8 cellular contexts compared by ENCODE assay signal in genomic region chr19:35748106-35749020, GRCh38. TPM values are rescaled to one million over a fixed set of nuclear protein-coding genes. Genes with fewer than 3 reads are reported as not detected.
DNase-seq lines count a peak whose midpoint lies in the region; TF ChIP-seq lines count a peak whose summit lies in the region.

LIN37 (plus strand) TSS chr19:35748576; CDS start chr19:35748725, 149 bp downstream.

- in situ Hi-C loops in HAP-1 (cut with MboI; ENCODE audit: low sequenced_read_pairs), result no loop called here

- H3K9ac ChIP-seq in ES-I3 (ENCODE audit: low read depth, low read length), result peak within 1 kb of the TSS; percentile 69
- peak within 1 kb of the TSS; percentile 69 for H3K9ac ChIP-seq in MM.1S (ENCODE audit: low read length)
- H3K9ac ChIP-seq in neural cell (ENCODE audit: low read length), result peak within 1 kb of the TSS; percentile 79

- TF ChIP-seq EP300 in neural cell (conservative IDR thresholded peaks at IDR 0.05; ENCODE audit: poor library complexity, severe bottlenecking) (no peak), stomach (IDR thresholded peaks at IDR 0.05) (no peak)

- H2AFZ ChIP-seq in MM.1S (ENCODE audit: low read length) (peak within 1 kb of the TSS; percentile 91), neural cell (ENCODE audit: low read depth, low read length) (peak within 1 kb of the TSS; percentile 80)

- H3F3A ChIP-seq in MM.1S (ENCODE audit: insufficient read depth, low read length), result peaks cover 4% of the 10 kb centered on the region; the same call in 1 of the 2 replicates
- H3F3A ChIP-seq in neural cell (ENCODE audit: insufficient read depth, low read length, poor library complexity, severe bottlenecking), result no peaks in the 10 kb centered on the region

- H3K27ac ChIP-seq in MM.1S (ENCODE audit: low read length), result no peak within 1 kb of the TSS
- peak within 1 kb of the TSS; percentile 65 for H3K27ac ChIP-seq in neural cell (ENCODE audit: low read length)
- peak within 1 kb of the TSS; percentile 74 to 88 (median 86) for H3K27ac ChIP-seq in stomach

- intact Hi-C loops in stomach (cut with DNase I; ENCODE audit: low total_unique reads), result no loop called here

- DNase-seq in HAP-1 (ENCODE audit: low spot score in 2 of 2), result peak; percentile 98 to 99
- DNase-seq in MM.1S, result peak; percentile 99
- DNase-seq in SIG-M5 (lab: John Stamatoyannopoulos, UW), result peak; percentile 94
- DNase-seq in activated gamma-delta T cell treated with Interleukin-2 at 50 U/mL for 16 hours, result peak; percentile 98
- peak; percentile 100 for DNase-seq in fibroblast of villous mesenchyme (ENCODE audit: low read depth)
- peak; percentile 99 for DNase-seq in stomach

- H3K27me3 ChIP-seq in HAP-1 (ENCODE audit: low read depth) (no peaks in the 10 kb centered on the region), MM.1S (replicated peaks; ENCODE audit: insufficient read depth, low read length) (no peaks in the 10 kb centered on the region), neural cell (ENCODE audit: insufficient read depth, low read depth, low read length) (no peaks in the 10 kb centered on the region), stomach (no peaks in the 10 kb centered on the region)

- H3K9me3 ChIP-seq in ES-I3 (ENCODE audit: control insufficient read depth, insufficient read depth, low read length) (peaks cover 3% of the 10 kb centered on the region; the same call in 1 of the 2 replicates), HAP-1 (no peaks in the 10 kb centered on the region), MM.1S (replicated peaks; ENCODE audit: insufficient read depth, low read length) (no peaks in the 10 kb centered on the region), neural cell (ENCODE audit: low read length) (no peaks in the 10 kb centered on the region), stomach (no peaks in the 10 kb centered on the region)

- H3K79me2 ChIP-seq in MM.1S (ENCODE audit: low read length) (peaks cover 40% of the 10 kb centered on the region), neural cell (replicated peaks; ENCODE audit: insufficient read depth, low read length) (peaks cover 22% of the 10 kb centered on the region)

- H3K4me2 ChIP-seq in MM.1S (ENCODE audit: low read depth, low read length) (peak within 1 kb of the TSS; percentile 81), neural cell (ENCODE audit: low read length) (peak within 1 kb of the TSS; percentile 54)

- H3K4me3 ChIP-seq in HAP-1, result peak within 1 kb of the TSS; percentile 78
- peak within 1 kb of the TSS; percentile 87 for H3K4me3 ChIP-seq in MM.1S (ENCODE audit: low read length)
- H3K4me3 ChIP-seq in fibroblast of villous mesenchyme (ENCODE audit: low read depth, low read length), result peak within 1 kb of the TSS; percentile 100
- peak within 1 kb of the TSS; percentile 87 for H3K4me3 ChIP-seq in neural cell (ENCODE audit: low read length)
- peak within 1 kb of the TSS; percentile 81 to 97 (median 90) for H3K4me3 ChIP-seq in stomach

- H4K20me1 ChIP-seq in MM.1S (ENCODE audit: insufficient read depth, low read length), result no peaks in the 10 kb centered on the region
- no peaks in the 10 kb centered on the region for H4K20me1 ChIP-seq in neural cell (ENCODE audit: insufficient read depth)

- TF ChIP-seq RAD21 in neural cell (conservative IDR thresholded peaks at IDR 0.05), result no peak

- H3K9me2 ChIP-seq in MM.1S (replicated peaks; ENCODE audit: insufficient read depth, low read length) (no peaks in the 10 kb centered on the region), neural cell (ENCODE audit: insufficient read depth, low read length) (no peaks in the 10 kb centered on the region)

- 0 to 1% (median 0%) methylated on average over 44 to 45 of the region's 45 CpGs for WGBS in stomach, 5 donors

- H3K36me3 ChIP-seq in ES-I3 (ENCODE audit: insufficient read depth, low read length), result no peaks in the 10 kb centered on the region
- H3K36me3 ChIP-seq in HAP-1 (replicated peaks), result peaks cover 4% of the 10 kb centered on the region
- no peaks in the 10 kb centered on the region for H3K36me3 ChIP-seq in MM.1S (replicated peaks; ENCODE audit: insufficient read depth, low read length)
- H3K36me3 ChIP-seq in neural cell (ENCODE audit: insufficient read depth, low read length), result no peaks in the 10 kb centered on the region
- H3K36me3 ChIP-seq in stomach, result peaks cover 9 to 25% (median 21%) of the 10 kb centered on the region in 4 donors

- H3K4me1 ChIP-seq in ES-I3 (ENCODE audit: insufficient read depth, low read length), result 0 out of 2 replicates have a peak, but pooled peaks cover 3% of the 10 kb centered on the region
- peaks cover 7% of the 10 kb centered on the region for H3K4me1 ChIP-seq in HAP-1
- peaks cover 17% of the 10 kb centered on the region for H3K4me1 ChIP-seq in MM.1S (ENCODE audit: low read length)
- peaks cover 32 to 62% (median 46%) of the 10 kb centered on the region in 4 donors for H3K4me1 ChIP-seq in stomach

- TF ChIP-seq CTCF in MM.1S (IDR thresholded peaks at IDR 0.05; ENCODE audit: low read length), result no peak
- TF ChIP-seq CTCF in fibroblast of villous mesenchyme (IDR thresholded peaks at IDR 0.05; ENCODE audit: insufficient read depth, low read depth, low read length), result no peak
- no peak for TF ChIP-seq CTCF in neural cell (IDR thresholded peaks at IDR 0.05; ENCODE audit: poor library complexity, severe bottlenecking)
- TF ChIP-seq CTCF in stomach (IDR thresholded peaks at IDR 0.05), result peak in 2 of 7 experiments; percentile 32 to 59

- peak in 1 of 4 donors; percentile 83 for TF ChIP-seq POLR2A in stomach (IDR thresholded peaks at IDR 0.05)

TF ChIP-seq in neural cell, 6 proteins besides CTCF, POLR2A, EP300 and RAD21:
- TF ChIP-seq REST (IDR thresholded peaks at IDR 0.05; ENCODE audit: borderline replicate concordance), result no peak
- TF ChIP-seq MXI1 (conservative IDR thresholded peaks at IDR 0.05; ENCODE audit: poor library complexity, severe bottlenecking), result peak; percentile 88
- TF ChIP-seq SMC3 (conservative IDR thresholded peaks at IDR 0.05; ENCODE audit: poor library complexity), result no peak
- TF ChIP-seq TAF1 (IDR thresholded peaks at IDR 0.05; ENCODE audit: low read depth), result peak; percentile 25
- peak; percentile 80 for TF ChIP-seq POLR2AphosphoS5 (IDR thresholded peaks at IDR 0.05)

RNA-seq across cellular contexts. Expression of gene LIN37, which starts in this region (rescaled TPM):
- total RNA-seq in fibroblast of villous mesenchyme (13.8 and 14.2 TPM in 2 replicates), stomach (10 to 100 TPM in 3 of 5 donors, 1 to 10 TPM in 2; 2.3 to 26.5 (median 17.9) TPM)
- polyA plus RNA-seq in neural cell (25.7 and 37.2 TPM in 2 replicates), stomach (10 to 100 TPM; 21.5 to 44.9 (median 29.2) TPM)
- 14.9 and 17.1 TPM in 2 replicates for polyA minus RNA-seq in neural cell
